Comparison of ENCODE assay signal across 12 cellular contexts in genomic region chr3:46565113-46565490, GRCh38. TPM values are rescaled to one million over a fixed set of nuclear protein-coding genes. Genes with fewer than 3 reads are reported as not detected.
DNase-seq lines count a peak whose midpoint lies in the region; ATAC-seq and TF ChIP-seq lines count a peak whose summit lies in the region.
"Had no signal": no experiment of that assay in that cellular context is flagged by ENCODE, and none has a peak within 500 bp of the region (broad histone marks: within the 10 kb centered on the region; RNA-seq: fewer than 3 reads in every experiment).

No MANE protein-coding gene starts in this region.

- no peaks in the 10 kb centered on the region for H3K36me3 Mint-ChIP-seq in stimulated activated naive CD8-positive, alpha-beta T cell treated with anti-CD3 and anti-CD28 coated beads, Interleukin-15, Interleukin-2, amounts not matched to agents 100 ng/mL and 50 ng/mL, for 24 hours (ENCODE audit: low read depth)
- H3K36me3 Mint-ChIP-seq in chondrocyte (ENCODE audit: low read depth) = peaks cover 4% of the 10 kb centered on the region
- H3K36me3 Mint-ChIP-seq in naive thymus-derived CD4-positive, alpha-beta T cell = peaks cover 0 to 3% (median 0%) of the 10 kb centered on the region in 5 donors

- peaks cover 0 to 11% of the 10 kb centered on the region in 2 donors for H3K4me1 ChIP-seq in naive thymus-derived CD4-positive, alpha-beta T cell (ENCODE audit: control insufficient read depth in 2 of 2, insufficient read depth in 2 of 2, low read length in 2 of 2)
- H3K4me1 ChIP-seq in vagina = peaks cover 12% of the 10 kb centered on the region

- no peak for TF ChIP-seq CTCF in chondrocyte (IDR thresholded peaks at IDR 0.05)
- no peak for TF ChIP-seq CTCF in vagina (IDR thresholded peaks at IDR 0.05)
- TF ChIP-seq CTCF in GM10266 (IDR thresholded peaks at IDR 0.05; ENCODE audit: control insufficient read depth, insufficient read depth, low read depth, missing control alignments) = no peak

- POLR2A ChIA-PET in naive thymus-derived CD4-positive, alpha-beta T cell (lab: Charles Lee) = interaction anchor here (1.1 kb wide), 1 partner anchor 74 kb away, joined by 3 read pairs; no protein-coding TSS in a partner anchor

- H3K4me3 ChIP-seq in naive thymus-derived CD4-positive, alpha-beta T cell (ENCODE audit: low read length) = no peak overlapping the region
- peak overlapping the region; percentile 54 to 55 for H3K4me3 ChIP-seq in vagina

- H3K27me3 ChIP-seq in naive thymus-derived CD4-positive, alpha-beta T cell (ENCODE audit: control insufficient read depth in 2 of 2, insufficient read depth in 2 of 2, low read length in 2 of 2) = no peaks in the 10 kb centered on the region
- no peaks in the 10 kb centered on the region for H3K27me3 ChIP-seq in vagina

- TF ChIP-seq POLR2A in vagina (IDR thresholded peaks at IDR 0.05) = no peak

- no peak for DNase-seq in stimulated activated naive CD8-positive, alpha-beta T cell treated with anti-CD3 and anti-CD28 coated beads, Interleukin-15, Interleukin-2, amounts not matched to agents 100 U/mL and 50 U/mL, for 24 hours
- DNase-seq in chondrocyte (ENCODE audit: low spot score) (no peak), vagina (ENCODE audit: extremely low spot score in 2 of 2) (no peak), NCI-H345 (lab: John Stamatoyannopoulos, UW) (no peak), SIG-M5 (lab: John Stamatoyannopoulos, UW) (no peak), GM10266 (ENCODE audit: extremely low spot score) (no peak)
- DNase-seq in naive thymus-derived CD4-positive, alpha-beta T cell = no peak
- DNase-seq: effector memory CD4-positive, alpha-beta T cell; NCI-H1105 had no signal

- CTCF ChIA-PET in naive thymus-derived CD4-positive, alpha-beta T cell (lab: Charles Lee) = interaction anchor here (1.4 kb wide), 2 partner anchors 76 to 77 kb away, joined by 3 to 6 read pairs; no protein-coding TSS in a partner anchor

- no peak overlapping the region for H3K27ac ChIP-seq in naive thymus-derived CD4-positive, alpha-beta T cell (ENCODE audit: low read depth, low read length)
- H3K27ac ChIP-seq in vagina = peak overlapping the region; percentile 69
- H3K27ac ChIP-seq: C4-2B had no signal

- intact Hi-C loops in naive thymus-derived CD4-positive, alpha-beta T cell (cut with micrococcal nuclease) = no loop called here
- intact Hi-C loops in vagina (cut with DNase I) = no loop called here

- no peak overlapping the region for H3K27ac Mint-ChIP-seq in stimulated activated naive CD8-positive, alpha-beta T cell treated with anti-CD3 and anti-CD28 coated beads, Interleukin-15, Interleukin-2, amounts not matched to agents 100 ng/mL and 50 ng/mL, for 24 hours
- peak overlapping the region; percentile 46 for H3K27ac Mint-ChIP-seq in chondrocyte (ENCODE audit: unreplicated experiment)
- H3K27ac Mint-ChIP-seq in naive thymus-derived CD4-positive, alpha-beta T cell = peak overlapping the region in 2 of 9 donors; percentile 37 to 64

- peaks cover 15% of the 10 kb centered on the region for H3K4me1 Mint-ChIP-seq in stimulated activated naive CD8-positive, alpha-beta T cell treated with anti-CD3 and anti-CD28 coated beads, Interleukin-15, Interleukin-2, amounts not matched to agents 100 ng/mL and 50 ng/mL, for 24 hours (ENCODE audit: low read depth)
- peaks cover 21% of the 10 kb centered on the region for H3K4me1 Mint-ChIP-seq in chondrocyte (ENCODE audit: low read depth)
- H3K4me1 Mint-ChIP-seq in naive thymus-derived CD4-positive, alpha-beta T cell = peaks cover 8 to 18% (median 15%) of the 10 kb centered on the region in 7 donors

- no peaks in the 10 kb centered on the region for H3K36me3 ChIP-seq in naive thymus-derived CD4-positive, alpha-beta T cell (ENCODE audit: control insufficient read depth in 2 of 3, insufficient read depth in 3 of 3, low read length in 3 of 3)
- no peaks in the 10 kb centered on the region for H3K36me3 ChIP-seq in vagina

- no peaks in the 10 kb centered on the region for H3K9me3 Mint-ChIP-seq in stimulated activated naive CD8-positive, alpha-beta T cell treated with anti-CD3 and anti-CD28 coated beads, Interleukin-15, Interleukin-2, amounts not matched to agents 100 ng/mL and 50 ng/mL, for 24 hours
- H3K9me3 Mint-ChIP-seq in chondrocyte (ENCODE audit: low read depth) = peaks cover 13% of the 10 kb centered on the region
- peaks cover 0 to 2% (median 0%) of the 10 kb centered on the region in 11 donors for H3K9me3 Mint-ChIP-seq in naive thymus-derived CD4-positive, alpha-beta T cell

- H3K9me3 ChIP-seq in naive thymus-derived CD4-positive, alpha-beta T cell (ENCODE audit: control insufficient read depth in 2 of 3, low read length in 3 of 3) = no peaks in the 10 kb centered on the region
- no peaks in the 10 kb centered on the region for H3K9me3 ChIP-seq in vagina

- peak overlapping the region; percentile 60 for H3K4me3 Mint-ChIP-seq in stimulated activated naive CD8-positive, alpha-beta T cell treated with anti-CD3 and anti-CD28 coated beads, Interleukin-15, Interleukin-2, amounts not matched to agents 100 ng/mL and 50 ng/mL, for 24 hours
- peak overlapping the region; percentile 75 for H3K4me3 Mint-ChIP-seq in chondrocyte (ENCODE audit: unreplicated experiment)
- peak overlapping the region; percentile 72 to 86 (median 78) for H3K4me3 Mint-ChIP-seq in naive thymus-derived CD4-positive, alpha-beta T cell

- H3K27me3 Mint-ChIP-seq in stimulated activated naive CD8-positive, alpha-beta T cell treated with anti-CD3 and anti-CD28 coated beads, Interleukin-15, Interleukin-2, amounts not matched to agents 100 ng/mL and 50 ng/mL, for 24 hours = peaks cover 39% of the 10 kb centered on the region
- H3K27me3 Mint-ChIP-seq in chondrocyte (ENCODE audit: low read depth) = peaks cover 2% of the 10 kb centered on the region
- peaks cover 15 to 65% (median 24%) of the 10 kb centered on the region in 5 donors for H3K27me3 Mint-ChIP-seq in naive thymus-derived CD4-positive, alpha-beta T cell

- no peak for ATAC-seq in stimulated activated naive CD8-positive, alpha-beta T cell treated with anti-CD3 and anti-CD28 coated beads, Interleukin-15, Interleukin-2, amounts not matched to agents 100 U/mL and 50 U/mL, for 24 hours
- ATAC-seq in naive thymus-derived CD4-positive, alpha-beta T cell = no peak

RNA-seq across cellular contexts. Expression of gene LRRC2, which starts 1.0 kb away (rescaled TPM):
- total RNA-seq in chondrocyte (0.46 to 2.2 TPM (median 1.9 TPM) in 3 replicates), vagina (2.0 TPM)
- total RNA-seq in naive thymus-derived CD4-positive, alpha-beta T cell = under 1 TPM in 4 of 5 experiments, not detected in 1; 0.10 to 0.35 (median 0.22) TPM
- polyA plus RNA-seq in naive thymus-derived CD4-positive, alpha-beta T cell = under 1 TPM in 1 of 2 donors, not detected in 1; 0.48 TPM

RNA-seq across cellular contexts. Expression of gene FAM240A, which starts 47.2 kb away (rescaled TPM):
- total RNA-seq in chondrocyte = not detected in 3 replicates
- not detected for total RNA-seq in naive thymus-derived CD4-positive, alpha-beta T cell
- not detected for polyA plus RNA-seq in naive thymus-derived CD4-positive, alpha-beta T cell
- total RNA-seq in vagina = not detected
- total RNA-seq: omental fat pad had no signal
